ENCODE assay signal across 14 cellular contexts in the genomic region with DNA sequence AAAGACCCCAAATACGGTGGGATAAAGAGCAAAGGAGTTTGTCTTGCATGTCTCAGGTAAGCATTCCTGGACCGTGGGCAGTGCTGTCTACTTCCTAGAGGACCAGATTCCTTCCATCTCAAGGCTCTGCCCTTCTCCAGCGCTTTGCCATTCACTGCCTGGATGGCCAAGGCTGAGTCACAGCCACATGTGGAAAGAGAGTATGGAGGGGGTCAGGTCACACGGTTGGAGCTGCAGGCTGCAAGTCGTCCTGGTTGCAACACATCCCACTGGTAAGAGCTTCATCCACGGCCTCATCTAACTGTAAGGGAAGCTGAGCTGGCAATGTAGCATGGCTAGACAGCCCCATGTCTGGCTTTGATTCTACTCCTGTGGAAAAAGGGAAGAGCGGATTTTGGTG.
DNase-seq lines count a peak whose midpoint lies in the region; ATAC-seq, FAIRE-seq and TF ChIP-seq lines count a peak whose summit lies in the region.
"Had no signal": no experiment of that assay in that cellular context is flagged by ENCODE, and none has a peak within 500 bp of the region (broad histone marks: within the 10 kb centered on the region; RNA-seq: fewer than 3 reads in every experiment).

No MANE protein-coding gene starts in this region.

- WGBS in K562 (ENCODE audit: insufficient coverage, low coverage, missing lambda C conversion rate), result 0% methylated on average over 7 of the region's 7 CpGs
- 66% methylated on average over 7 of the region's 7 CpGs for WGBS in testis, 2 donors

- H4K20me1 ChIP-seq in K562 (replicated peaks; ENCODE audit: control insufficient read depth, insufficient read depth, low read length), result no peaks in the 10 kb centered on the region; the same call in 1 of the 2 replicates

- peaks cover 7 to 22% of the 10 kb centered on the region in 2 experiments; a peak in 3 of 5 replicates for H3K27me3 ChIP-seq in K562 (ENCODE audit: control insufficient read depth in 2 of 2, insufficient read depth in 2 of 2, low read length in 2 of 2)
- H3K27me3 ChIP-seq in naive thymus-derived CD4-positive, alpha-beta T cell (ENCODE audit: control insufficient read depth in 2 of 2, insufficient read depth in 2 of 2, low read length in 2 of 2), result no peaks in the 10 kb centered on the region
- no peaks in the 10 kb centered on the region for H3K27me3 ChIP-seq in testis

- TF ChIP-seq CTCF in CD14-positive monocyte (IDR thresholded peaks at IDR 0.05) (no peak), K562 (IDR thresholded peaks at IDR 0.05 in 2 of 3, conservative IDR thresholded peaks at IDR 0.05 in 1 of 3; ENCODE audit: insufficient read depth in 2 of 3, low read depth in 1 of 3, low read length in 3 of 3) (no peak), testis (IDR thresholded peaks at IDR 0.05) (no peak)

- no peak for FAIRE-seq in K562 (lab: Jason Lieb, UNC)

- no peaks in the 10 kb centered on the region for H3K9me1 ChIP-seq in K562 (ENCODE audit: control insufficient read depth, insufficient read depth, low read length)

- no peak overlapping the region for H2AFZ ChIP-seq in K562 (ENCODE audit: low read depth, low read length)

- peaks cover 18% of the 10 kb centered on the region for H3K4me1 Mint-ChIP-seq in CD14-positive monocyte
- H3K4me1 Mint-ChIP-seq in naive thymus-derived CD4-positive, alpha-beta T cell, result peaks cover 0 to 7% (median 0%) of the 10 kb centered on the region in 7 donors
- H3K4me1 Mint-ChIP-seq in activated naive CD4-positive, alpha-beta T cell treated with anti-CD3 and anti-CD28 coated beads for 36 hours (ENCODE audit: low read depth), result no peaks in the 10 kb centered on the region
- H3K4me1 Mint-ChIP-seq: stimulated activated naive B cell treated with anti-CD40 and anti-IgM and Interleukin-4, amounts not matched to agents 10 μg/mL and 1 μg/mL and 100 μg/mL, for 72 hours had no signal

- no peaks in the 10 kb centered on the region for H3K9me3 Mint-ChIP-seq in CD14-positive monocyte
- H3K9me3 Mint-ChIP-seq in naive thymus-derived CD4-positive, alpha-beta T cell, result no peaks in the 10 kb centered on the region
- H3K9me3 Mint-ChIP-seq in activated naive CD4-positive, alpha-beta T cell treated with anti-CD3 and anti-CD28 coated beads for 36 hours, result no peaks in the 10 kb centered on the region
- H3K9me3 Mint-ChIP-seq: CD4-positive, alpha-beta T cell; stimulated activated naive B cell treated with anti-CD40 and anti-IgM and Interleukin-4, amounts not matched to agents 10 μg/mL and 1 μg/mL and 100 μg/mL, for 72 hours had no signal

- peaks cover 0 to 3% (median 0%) of the 10 kb centered on the region in 3 donors for H3K27me3 Mint-ChIP-seq in CD14-positive monocyte (ENCODE audit: low read depth in 3 of 3)
- peaks cover 0 to 8% (median 0%) of the 10 kb centered on the region in 5 donors for H3K27me3 Mint-ChIP-seq in naive thymus-derived CD4-positive, alpha-beta T cell
- H3K27me3 Mint-ChIP-seq in activated naive CD4-positive, alpha-beta T cell treated with anti-CD3 and anti-CD28 coated beads for 36 hours (ENCODE audit: low read depth), result no peaks in the 10 kb centered on the region
- H3K27me3 Mint-ChIP-seq: CD4-positive, alpha-beta T cell; stimulated activated naive B cell treated with anti-CD40 and anti-IgM and Interleukin-4, amounts not matched to agents 10 μg/mL and 1 μg/mL and 100 μg/mL, for 72 hours had no signal

- H3K4me3 ChIP-seq in K562, result no peak overlapping the region
- no peak overlapping the region for H3K4me3 ChIP-seq in naive thymus-derived CD4-positive, alpha-beta T cell (ENCODE audit: low read length)
- no peak overlapping the region for H3K4me3 ChIP-seq in testis

- intact Hi-C loops in CD14-positive monocyte (cut with micrococcal nuclease) (no loop called here), K562 (cut with micrococcal nuclease) (no loop called here), testis (cut with DNase I; ENCODE audit: low total_unique reads) (no loop called here)
- intact Hi-C loops in naive thymus-derived CD4-positive, alpha-beta T cell (cut with micrococcal nuclease), result no loop called here
- intact Hi-C loops in activated naive CD4-positive, alpha-beta T cell treated with anti-CD3 and anti-CD28 coated beads for 36 hours (cut with micrococcal nuclease), result no loop called here

- H3K4me2 ChIP-seq in K562 (ENCODE audit: insufficient read depth, low read length), result no peak overlapping the region

- TF ChIP-seq EP300 in K562 (IDR thresholded peaks at IDR 0.05; ENCODE audit: low read length), result no peak

- POLR2A ChIA-PET in K562 (lab: Yijun Ruan, JAX), result interaction anchor here (1.0 kb wide), 1 partner anchor 8 kb away, joined by 3 read pairs; no protein-coding TSS in a partner anchor
- POLR2A ChIA-PET in naive thymus-derived CD4-positive, alpha-beta T cell (lab: Charles Lee), result no interaction called here

- H3K4me3 Mint-ChIP-seq in CD14-positive monocyte, result no peak overlapping the region
- no peak overlapping the region for H3K4me3 Mint-ChIP-seq in naive thymus-derived CD4-positive, alpha-beta T cell
- H3K4me3 Mint-ChIP-seq in activated naive CD4-positive, alpha-beta T cell treated with anti-CD3 and anti-CD28 coated beads for 36 hours, result no peak overlapping the region
- H3K4me3 Mint-ChIP-seq: CD4-positive, alpha-beta T cell; stimulated activated naive B cell treated with anti-CD40 and anti-IgM and Interleukin-4, amounts not matched to agents 10 μg/mL and 1 μg/mL and 100 μg/mL, for 72 hours had no signal

- CTCF ChIA-PET in K562 (lab: Yijun Ruan, JAX; ENCODE audit: low intra/inter-chr PET ratio), result no interaction called here
- CTCF ChIA-PET in naive thymus-derived CD4-positive, alpha-beta T cell (lab: Charles Lee), result no interaction called here
- CTCF ChIA-PET in activated naive CD4-positive, alpha-beta T cell treated with anti-CD3 and anti-CD28 coated beads for 36 hours (lab: Charles Lee), result no interaction called here

- ATAC-seq in K562, result peak; percentile 29; the same call in 2 of the 3 replicates
- peak; percentile 59 for ATAC-seq in naive thymus-derived CD4-positive, alpha-beta T cell
- ATAC-seq in GM18909 (IDR thresholded peaks at IDR 0.05; ENCODE audit: poor library complexity, unreplicated experiment), result no peak
- ATAC-seq: stimulated activated naive B cell treated with anti-CD40 and anti-IgM and Interleukin-4, amounts not matched to agents 10 μg/mL and 1 μg/mL and 100 μg/mL, for 72 hours had no signal

- no peak overlapping the region for H3K9ac ChIP-seq in K562 (ENCODE audit: insufficient read depth in 1 of 2, low read depth in 2 of 2, low read length in 2 of 2)

- in situ Hi-C loops in K562 (cut with MboI), result no loop called here

- peak overlapping the region in 1 of 7 donors; percentile 74 for H3K27ac Mint-ChIP-seq in CD14-positive monocyte
- H3K27ac Mint-ChIP-seq in naive thymus-derived CD4-positive, alpha-beta T cell, result no peak overlapping the region
- no peak overlapping the region for H3K27ac Mint-ChIP-seq in activated naive CD4-positive, alpha-beta T cell treated with anti-CD3 and anti-CD28 coated beads for 36 hours
- H3K27ac Mint-ChIP-seq: CD4-positive, alpha-beta T cell; progenitor cell of endocrine pancreas; stimulated activated naive B cell treated with anti-CD40 and anti-IgM and Interleukin-4, amounts not matched to agents 10 μg/mL and 1 μg/mL and 100 μg/mL, for 72 hours had no signal

- H3K79me2 ChIP-seq in K562 (ENCODE audit: control insufficient read depth, insufficient read depth, low read length), result no peaks in the 10 kb centered on the region

- H3K36me3 ChIP-seq in K562 (ENCODE audit: control insufficient read depth, insufficient read depth, low read length) (no peaks in the 10 kb centered on the region), testis (ENCODE audit: low read depth, missing control alignments) (no peaks in the 10 kb centered on the region)
- H3K36me3 ChIP-seq in naive thymus-derived CD4-positive, alpha-beta T cell (ENCODE audit: control insufficient read depth in 2 of 3, insufficient read depth in 3 of 3, low read length in 3 of 3), result no peaks in the 10 kb centered on the region

- H3K4me1 ChIP-seq in K562 (replicated peaks in 1 of 2; ENCODE audit: control insufficient read depth in 2 of 2, insufficient read depth in 2 of 2, low read length in 2 of 2) (no peaks in the 10 kb centered on the region), testis (no peaks in the 10 kb centered on the region)
- no peaks in the 10 kb centered on the region for H3K4me1 ChIP-seq in naive thymus-derived CD4-positive, alpha-beta T cell (ENCODE audit: control insufficient read depth in 2 of 2, insufficient read depth in 2 of 2, low read length in 2 of 2)

- BruUV-seq in K562 (replicated peaks; lab: Mats Ljungman, UMichigan), result no TSS peak

- no peaks in the 10 kb centered on the region for H3K9me3 ChIP-seq in K562 (replicated peaks; ENCODE audit: control insufficient read depth, insufficient read depth, low read depth, low read length)
- H3K9me3 ChIP-seq in naive thymus-derived CD4-positive, alpha-beta T cell (ENCODE audit: control insufficient read depth in 2 of 3, low read length in 3 of 3), result no peaks in the 10 kb centered on the region
- no peaks in the 10 kb centered on the region for H3K9me3 ChIP-seq in testis

- no peak overlapping the region for H3K27ac ChIP-seq in K562 (ENCODE audit: extremely low read depth, low read depth, low read length)
- no peak overlapping the region for H3K27ac ChIP-seq in naive thymus-derived CD4-positive, alpha-beta T cell (ENCODE audit: low read depth, low read length)
- H3K27ac ChIP-seq in testis, result no peak overlapping the region

- no peak for TF ChIP-seq RAD21 in K562 (CRISPR knock-in tag; conservative IDR thresholded peaks at IDR 0.05 in 1 of 2, IDR thresholded peaks at IDR 0.05 in 1 of 2)

- no peak for TF ChIP-seq POLR2A in K562 (conservative IDR thresholded peaks at IDR 0.05)
- TF ChIP-seq POLR2A in testis (IDR thresholded peaks at IDR 0.05), result no peak

- H3K36me3 Mint-ChIP-seq in CD14-positive monocyte, result no peaks in the 10 kb centered on the region
- no peaks in the 10 kb centered on the region for H3K36me3 Mint-ChIP-seq in naive thymus-derived CD4-positive, alpha-beta T cell
- H3K36me3 Mint-ChIP-seq in activated naive CD4-positive, alpha-beta T cell treated with anti-CD3 and anti-CD28 coated beads for 36 hours (ENCODE audit: low read depth), result no peaks in the 10 kb centered on the region
- H3K36me3 Mint-ChIP-seq: stimulated activated naive B cell treated with anti-CD40 and anti-IgM and Interleukin-4, amounts not matched to agents 10 μg/mL and 1 μg/mL and 100 μg/mL, for 72 hours had no signal

- DNase-seq in CD14-positive monocyte (ENCODE audit: low spot score) (peak; percentile 63), M059J (ENCODE audit: low read depth) (peak; percentile 82), K562 (ENCODE audit: extremely low read depth in 1 of 4, low spot score in 3 of 4) (no peak), C1 segment of cervical spinal cord (lab: John Stamatoyannopoulos, UW) (no peak), testis (no peak)
- DNase-seq in naive thymus-derived CD4-positive, alpha-beta T cell, result no peak
- DNase-seq in activated naive CD4-positive, alpha-beta T cell treated with anti-CD3 and anti-CD28 coated beads for 36 hours, result no peak
- DNase-seq: activated T-cell treated with anti-CD3 and anti-CD28 coated beads, Interleukin-2, amount 50 U/mL, for 1 hour; CD4-positive, alpha-beta T cell; midbrain; stimulated activated naive B cell treated with anti-CD40 and anti-IgM and Interleukin-4, amounts not matched to agents 10 μg/mL and 1 μg/mL and 100 μg/mL, for 72 hours; SW 1271 had no signal

TF ChIP-seq in K562, 482 proteins besides CTCF, POLR2A, EP300 and RAD21 (continues in another document):
- no peak for TF ChIP-seq ZNF24 (IDR thresholded peaks at IDR 0.05)

Comparison
In these comparisons a context has a peak if more than half of its experiments do, and no peak if none do; other contexts are left out.
1. DNase-seq: peak in CD14-positive monocyte (single experiment) and M059J (single experiment); none in K562 (0 of 4), naive thymus-derived CD4-positive, alpha-beta T cell (0 of 9), activated naive CD4-positive, alpha-beta T cell treated with anti-CD3 and anti-CD28 coated beads for 36 hours (single experiment), C1 segment of cervical spinal cord (0 of 14) and testis (single experiment).